1 cellular context compared by ENCODE assay signal in genomic region chr3:66824450-66824849, GRCh38.
A peak's percentile ranks its signal among the peaks of the same experiment; 100 is the strongest.
TF ChIP-seq lines count a peak whose summit lies in the region.

No MANE protein-coding gene starts in this region.

TF ChIP-seq in HepG2, 621 proteins besides CTCF, POLR2A, EP300 and RAD21 (continued from another document):
- peak; percentile 24; the same call in 1 of the 2 replicates for TF ChIP-seq ARID5B (CRISPR knock-in tag; IDR thresholded peaks at IDR 0.05)
